Comparison of ENCODE assay signal across 8 cellular contexts in genomic region chr19:12937243-12938053, GRCh38. TPM values are rescaled to one million over a fixed set of nuclear protein-coding genes. Genes with fewer than 3 reads are reported as not detected.
DNase-seq lines count a peak whose midpoint lies in the region; ATAC-seq lines count a peak whose summit lies in the region.

No MANE protein-coding gene starts in this region.

- no peaks in the 10 kb centered on the region for H3K9me3 ChIP-seq in CD4-positive, alpha-beta memory T cell (ENCODE audit: control insufficient read depth in 1 of 2, low read length in 2 of 2)

- no peaks in the 10 kb centered on the region for H3K27me3 ChIP-seq in CD4-positive, alpha-beta memory T cell (ENCODE audit: insufficient read depth, low read length)

- DNase-seq in CD4-positive, alpha-beta memory T cell, result no peak
- DNase-seq in NCI-H524 (lab: John Stamatoyannopoulos, UW) (peak; percentile 98 to 99), iPS-NIHi7 (ENCODE audit: extremely low spot score) (peak; percentile 59), NCI-H510A (lab: John Stamatoyannopoulos, UW) (no peak)
- DNase-seq in activated naive CD8-positive, alpha-beta T cell treated with anti-CD3 and anti-CD28 coated beads, Interleukin-2, amount 50 U/mL, for 24 hours, result peak; percentile 47
- DNase-seq in stimulated activated naive CD8-positive, alpha-beta T cell treated with anti-CD3 and anti-CD28 coated beads, Interleukin-15, Interleukin-2, amounts not matched to agents 100 U/mL and 50 U/mL, for 24 hours, result peak; percentile 50

- no peaks in the 10 kb centered on the region for H3K27me3 Mint-ChIP-seq in CD4-positive, alpha-beta memory T cell
- H3K27me3 Mint-ChIP-seq in activated naive CD8-positive, alpha-beta T cell treated with anti-CD3 and anti-CD28 coated beads, Interleukin-2, amount 50 U/mL, for 24 hours, result no peaks in the 10 kb centered on the region

- peak overlapping the region; percentile 94 to 99 (median 98) for H3K4me3 Mint-ChIP-seq in CD4-positive, alpha-beta memory T cell
- peak overlapping the region; percentile 97 for H3K4me3 Mint-ChIP-seq in activated naive CD8-positive, alpha-beta T cell treated with anti-CD3 and anti-CD28 coated beads, Interleukin-2, amount 50 U/mL, for 24 hours

- H3K4me1 ChIP-seq in CD4-positive, alpha-beta memory T cell (ENCODE audit: insufficient read depth, low read length), result peaks cover 46% of the 10 kb centered on the region

- peaks cover 28% of the 10 kb centered on the region for H3K36me3 ChIP-seq in CD4-positive, alpha-beta memory T cell (ENCODE audit: insufficient read depth, low read length)

- peaks cover 23 to 43% of the 10 kb centered on the region in 2 donors for H3K36me3 Mint-ChIP-seq in CD4-positive, alpha-beta memory T cell
- H3K36me3 Mint-ChIP-seq in activated naive CD8-positive, alpha-beta T cell treated with anti-CD3 and anti-CD28 coated beads, Interleukin-2, amount 50 U/mL, for 24 hours (ENCODE audit: low read depth), result peaks cover 50% of the 10 kb centered on the region

- peak overlapping the region; percentile 90 for H3K27ac ChIP-seq in CD4-positive, alpha-beta memory T cell (ENCODE audit: low read depth, low read length)

- peaks cover 0 to 7% (median 0%) of the 10 kb centered on the region in 8 donors for H3K9me3 Mint-ChIP-seq in CD4-positive, alpha-beta memory T cell
- no peaks in the 10 kb centered on the region for H3K9me3 Mint-ChIP-seq in activated naive CD8-positive, alpha-beta T cell treated with anti-CD3 and anti-CD28 coated beads, Interleukin-2, amount 50 U/mL, for 24 hours

- POLR2A ChIA-PET in CD4-positive, alpha-beta memory T cell (lab: Charles Lee; ENCODE audit: partially characterized antibody), result interaction anchor here (0.5 to 3.1 kb wide), 23 partner anchors 9 to 1753 kb away, joined by 3 to 40 read pairs (median 4); partner anchors contain the start of genes DNASE2, GADD45GIP1, GCDH and NACC1

- CTCF ChIA-PET in CD4-positive, alpha-beta memory T cell (lab: Charles Lee; ENCODE audit: partially characterized antibody), result interaction anchor here (1.2 to 1.6 kb wide), 4 partner anchors 17 to 141 kb away, joined by 3 to 9 read pairs (median 5); no protein-coding TSS in a partner anchor

- intact Hi-C loops in CD4-positive, alpha-beta memory T cell (cut with micrococcal nuclease), result loop anchor here (1.0 to 10.0 kb wide), 4 partner anchors 18 to 203 kb away; partner anchors contain the start of genes GCDH, GET3, SYCE2 and TRIR

- ATAC-seq in GM21723 (IDR thresholded peaks at IDR 0.05; ENCODE audit: unreplicated experiment), result peak; percentile 22
- ATAC-seq in activated naive CD8-positive, alpha-beta T cell treated with anti-CD3 and anti-CD28 coated beads, Interleukin-2, amount 50 U/mL, for 24 hours, result peak; percentile 35
- ATAC-seq in stimulated activated naive CD8-positive, alpha-beta T cell treated with anti-CD3 and anti-CD28 coated beads, Interleukin-15, Interleukin-2, amounts not matched to agents 100 U/mL and 50 U/mL, for 24 hours, result no peak
- no peak for ATAC-seq in GM18498 (IDR thresholded peaks at IDR 0.05; ENCODE audit: unreplicated experiment)

- peaks cover 25 to 61% (median 43%) of the 10 kb centered on the region in 4 donors for H3K4me1 Mint-ChIP-seq in CD4-positive, alpha-beta memory T cell
- peaks cover 67% of the 10 kb centered on the region for H3K4me1 Mint-ChIP-seq in activated naive CD8-positive, alpha-beta T cell treated with anti-CD3 and anti-CD28 coated beads, Interleukin-2, amount 50 U/mL, for 24 hours

- H3K27ac Mint-ChIP-seq in CD4-positive, alpha-beta memory T cell, result peak overlapping the region; percentile 96 to 99 (median 98)
- H3K27ac Mint-ChIP-seq in activated naive CD8-positive, alpha-beta T cell treated with anti-CD3 and anti-CD28 coated beads, Interleukin-2, amount 50 U/mL, for 24 hours, result peak overlapping the region; percentile 94

- H3K4me3 ChIP-seq in CD4-positive, alpha-beta memory T cell (ENCODE audit: low read length in 2 of 2), result peak overlapping the region; percentile 37 to 97

RNA-seq across cellular contexts. Expression of gene CALR, which starts 1.0 kb away (rescaled TPM):
- 100 to 1,000 TPM; 484 to 499 TPM for total RNA-seq in CD4-positive, alpha-beta memory T cell
- polyA plus RNA-seq in CD4-positive, alpha-beta memory T cell, result 100 to 1,000 TPM in 1 of 2 donors, 10 to 100 TPM in 1; 87.5 to 151 TPM

RNA-seq across cellular contexts. Expression of gene FARSA, which starts 3.9 kb away (rescaled TPM):
- 10 to 100 TPM; 53.8 to 59.1 TPM for total RNA-seq in CD4-positive, alpha-beta memory T cell
- 10 to 100 TPM; 63.2 to 68.1 TPM for polyA plus RNA-seq in CD4-positive, alpha-beta memory T cell

RNA-seq across cellular contexts. Expression of gene RAD23A, which starts 8.2 kb away (rescaled TPM):
- 10 to 100 TPM; 88.6 to 98.4 TPM for total RNA-seq in CD4-positive, alpha-beta memory T cell
- 100 to 1,000 TPM in 1 of 2 donors, 10 to 100 TPM in 1; 77.0 to 105 TPM for polyA plus RNA-seq in CD4-positive, alpha-beta memory T cell

RNA-seq across cellular contexts. Expression of gene SYCE2, which starts 18.4 kb away (rescaled TPM):
- total RNA-seq in CD4-positive, alpha-beta memory T cell, result under 1 TPM in 1 of 2 experiments, not detected in 1; 0.79 TPM
- not detected for polyA plus RNA-seq in CD4-positive, alpha-beta memory T cell

RNA-seq across cellular contexts. Expression of gene GADD45GIP1, which starts 19.6 kb away (rescaled TPM):
- total RNA-seq in CD4-positive, alpha-beta memory T cell, result 10 to 100 TPM; 14.7 to 17.9 TPM
- polyA plus RNA-seq in CD4-positive, alpha-beta memory T cell, result 10 to 100 TPM; 61.0 to 65.1 TPM

Comparison
In these comparisons a context has a peak if more than half of its experiments do, and no peak if none do; other contexts are left out.
1. DNase-seq: peak in NCI-H524 (2 of 2), activated naive CD8-positive, alpha-beta T cell treated with anti-CD3 and anti-CD28 coated beads, Interleukin-2, amount 50 U/mL, for 24 hours (single experiment), iPS-NIHi7 (single experiment) and stimulated activated naive CD8-positive, alpha-beta T cell treated with anti-CD3 and anti-CD28 coated beads, Interleukin-15, Interleukin-2, amounts not matched to agents 100 U/mL and 50 U/mL, for 24 hours (single experiment); none in CD4-positive, alpha-beta memory T cell (0 of 5) and NCI-H510A (single experiment).
2. ATAC-seq: peak in GM21723 (single experiment) and activated naive CD8-positive, alpha-beta T cell treated with anti-CD3 and anti-CD28 coated beads, Interleukin-2, amount 50 U/mL, for 24 hours (single experiment); none in stimulated activated naive CD8-positive, alpha-beta T cell treated with anti-CD3 and anti-CD28 coated beads, Interleukin-15, Interleukin-2, amounts not matched to agents 100 U/mL and 50 U/mL, for 24 hours (single experiment) and GM18498 (single experiment).